In genomic region chr13:53137777-53138176, GRCh38 we compare ENCODE assay signal across 16 cellular contexts.
DNase-seq lines count a peak whose midpoint lies in the region; ATAC-seq and TF ChIP-seq lines count a peak whose summit lies in the region.
"Had no signal": no experiment of that assay in that cellular context is flagged by ENCODE, and none has a peak within 500 bp of the region (broad histone marks: within the 10 kb centered on the region; RNA-seq: fewer than 3 reads in every experiment).

No MANE protein-coding gene starts in this region.

- peak overlapping the region in 1 of 7 donors; percentile 33 for H3K27ac Mint-ChIP-seq in CD14-positive monocyte

- intact Hi-C loops in Right ventricle myocardium inferior (cut with DNase I) (no loop called here), cardiac septum (cut with DNase I) (loop anchor here (2.0 to 10.0 kb wide), 2 partner anchors 21 to 173 kb away; no protein-coding TSS in a partner anchor), left lung (cut with DNase I) (no loop called here), vagina (cut with DNase I) (no loop called here), CD14-positive monocyte (cut with micrococcal nuclease) (no loop called here)

- H3K27me3 ChIP-seq in left lung (no peaks in the 10 kb centered on the region), vagina (no peaks in the 10 kb centered on the region)
- H3K27me3 ChIP-seq: BLaER1 treated with 17β-estradiol and CSF1 and Interleukin-3, amounts not matched to agents 10 nM and 100 nM had no signal

- H3K4me1 ChIP-seq in left lung, result no peaks in the 10 kb centered on the region
- H3K4me1 ChIP-seq in vagina, result peaks cover 13% of the 10 kb centered on the region
- H3K4me1 ChIP-seq: BLaER1 treated with 17β-estradiol and CSF1 and Interleukin-3, amounts not matched to agents 10 nM and 100 nM; HAP-1 had no signal

- no peaks in the 10 kb centered on the region for H3K36me3 Mint-ChIP-seq in CD14-positive monocyte

- TF ChIP-seq CTCF in astrocyte of the spinal cord (IDR thresholded peaks at IDR 0.05; ENCODE audit: low read depth, low read length) (no peak), left lung (IDR thresholded peaks at IDR 0.05) (no peak), vagina (IDR thresholded peaks at IDR 0.05) (no peak), CD14-positive monocyte (IDR thresholded peaks at IDR 0.05) (no peak)

- no peaks in the 10 kb centered on the region for H3K9me3 Mint-ChIP-seq in CD14-positive monocyte

- H3K4me3 Mint-ChIP-seq in CD14-positive monocyte, result no peak overlapping the region

- DNase-seq in Right ventricle myocardium inferior (ENCODE audit: missing footprints) (no peak), cardiac septum (ENCODE audit: low spot score) (no peak), astrocyte of the spinal cord (ENCODE audit: low read depth, low spot score) (peak; percentile 3), left lung (no peak), vagina (ENCODE audit: extremely low spot score in 2 of 2) (no peak), DMS114 treated with DMSO at 0.1 percent for 48 hours (lab: John Stamatoyannopoulos, UW; ENCODE audit: unreplicated experiment) (no peak), CD14-positive monocyte (ENCODE audit: low spot score) (no peak)
- DNase-seq in effector CD4-positive, alpha-beta T cell, result no peak
- DNase-seq: activated T-cell treated with anti-CD3 and anti-CD28 coated beads for 4 hours; anterior cingulate cortex; NCI-H2081; stimulated activated CD4-positive, alpha-beta T cell treated with anti-CD3 and anti-CD28 coated beads, Interleukin-4, amount 100 ng/mL, for 4 hours had no signal

- in situ Hi-C loops in astrocyte of the spinal cord (cut with HindIII; ENCODE audit: low sequenced_read_pairs), result no loop called here

- peak; percentile 74 for ATAC-seq in Right ventricle myocardium inferior
- ATAC-seq in left lung, result peak; percentile 37

- no peaks in the 10 kb centered on the region for H3K4me1 Mint-ChIP-seq in CD14-positive monocyte

- H3K36me3 ChIP-seq in left lung, result no peaks in the 10 kb centered on the region
- no peaks in the 10 kb centered on the region for H3K36me3 ChIP-seq in vagina
- H3K36me3 ChIP-seq: BLaER1 treated with 17β-estradiol and CSF1 and Interleukin-3, amounts not matched to agents 10 nM and 100 nM; HAP-1; neutrophil had no signal

- H3K4me3 ChIP-seq in astrocyte of the spinal cord (ENCODE audit: low read depth, low read length) (no peak overlapping the region), left lung (no peak overlapping the region), vagina (no peak overlapping the region)
- H3K4me3 ChIP-seq: BLaER1 treated with 17β-estradiol and CSF1 and Interleukin-3, amounts not matched to agents 10 nM and 100 nM; HAP-1 had no signal

- H3K9me3 ChIP-seq in left lung (no peaks in the 10 kb centered on the region), vagina (no peaks in the 10 kb centered on the region)
- H3K9me3 ChIP-seq: BLaER1 treated with 17β-estradiol and CSF1 and Interleukin-3, amounts not matched to agents 10 nM and 100 nM; HAP-1; neutrophil had no signal

- peak overlapping the region in 1 of 2 donors; percentile 33 for H3K27ac ChIP-seq in left lung
- peak overlapping the region; percentile 58 for H3K27ac ChIP-seq in vagina
- H3K27ac ChIP-seq: BLaER1 treated with 17β-estradiol and CSF1 and Interleukin-3, amounts not matched to agents 10 nM and 100 nM; KMS-11; neutrophil had no signal

- TF ChIP-seq POLR2A in vagina (IDR thresholded peaks at IDR 0.05), result no peak

- peaks cover 0 to 3% (median 0%) of the 10 kb centered on the region in 3 donors for H3K27me3 Mint-ChIP-seq in CD14-positive monocyte (ENCODE audit: low read depth in 3 of 3)
